In genomic region chr12:89951050-89951693, GRCh38 we compare ENCODE assay signal across 1 cellular context.
TF ChIP-seq lines count a peak whose summit lies in the region.

No MANE protein-coding gene starts in this region.

TF ChIP-seq in HEK293, 187 proteins besides CTCF, POLR2A, EP300 and RAD21 (continued from another document and continues in another):
- TF ChIP-seq ZNF561 (tag by site-specific recombination; IDR thresholded peaks at IDR 0.05; ENCODE audit: borderline replicate concordance) (peak; percentile 68; the same call in 1 of the 2 replicates), ZNF362 (tag by site-specific recombination; IDR thresholded peaks at IDR 0.05) (peak; percentile 33; the same call in 1 of the 2 replicates), ZNF37A (tag by site-specific recombination; IDR thresholded peaks at IDR 0.05) (no peak), ZNF10 (tag by site-specific recombination; IDR thresholded peaks at IDR 0.05) (peak; percentile 87), WT1 (tag by site-specific recombination; IDR thresholded peaks at IDR 0.05) (no peak), ZNF473 (tag by site-specific recombination; IDR thresholded peaks at IDR 0.05) (no peak), PRDM10 (tag by site-specific recombination; IDR thresholded peaks at IDR 0.05) (peak; percentile 62), ZNF23 (tag by site-specific recombination; IDR thresholded peaks at IDR 0.05; ENCODE audit: borderline replicate concordance) (no peak), ZNF692 (tag by site-specific recombination; IDR thresholded peaks at IDR 0.05) (peak; percentile 59; the same call in 1 of the 2 replicates), ZNF214 (tag by site-specific recombination; IDR thresholded peaks at IDR 0.05; ENCODE audit: borderline replicate concordance) (no peak), ZFP3 (tag by site-specific recombination; IDR thresholded peaks at IDR 0.05; ENCODE audit: low read depth) (no peak), ZBTB48 (tag by site-specific recombination; IDR thresholded peaks at IDR 0.05) (0 out of 2 replicates have a peak, but pooled peaks have one; percentile 23), ZNF558 (tag by site-specific recombination; IDR thresholded peaks at IDR 0.05) (peak; percentile 18; the same call in 1 of the 2 replicates), EGR2 (tag by site-specific recombination; IDR thresholded peaks at IDR 0.05; ENCODE audit: low read depth) (no peak), ZNF140 (tag by site-specific recombination; IDR thresholded peaks at IDR 0.05) (no peak), ZNF112 (tag by site-specific recombination; IDR thresholded peaks at IDR 0.05) (no peak), SP7 (tag by site-specific recombination; IDR thresholded peaks at IDR 0.05) (peak; percentile 79), ZNF211 (tag by site-specific recombination; IDR thresholded peaks at IDR 0.05; ENCODE audit: low read depth) (no peak), ATF2 (tag by site-specific recombination; IDR thresholded peaks at IDR 0.05; ENCODE audit: low read depth) (peak; percentile 98), ZNF449 (tag by site-specific recombination; IDR thresholded peaks at IDR 0.05) (no peak; the same call in 1 of the 2 replicates), ZNF398 (tag by site-specific recombination; IDR thresholded peaks at IDR 0.05) (peak; percentile 20; the same call in 1 of the 2 replicates), ZNF114 (tag by site-specific recombination; IDR thresholded peaks at IDR 0.05) (no peak), INSM2 (tag by site-specific recombination; IDR thresholded peaks at IDR 0.05) (peak; percentile 78), KLF10 (tag by site-specific recombination; IDR thresholded peaks at IDR 0.05) (peak; percentile 61; the same call in 1 of the 2 replicates), ZNF707 (tag by site-specific recombination; IDR thresholded peaks at IDR 0.05) (no peak), ZBTB21 (tag by site-specific recombination; IDR thresholded peaks at IDR 0.05) (peak; percentile 94), TRIM28 (IDR thresholded peaks at IDR 0.05; ENCODE audit: borderline replicate concordance, low read length) (no peak), ZNF184 (tag by site-specific recombination; IDR thresholded peaks at IDR 0.05) (peak; percentile 96), ZNF791 (tag by site-specific recombination; IDR thresholded peaks at IDR 0.05) (no peak), ZNF24 (tag by site-specific recombination; IDR thresholded peaks at IDR 0.05) (peak; percentile 83), KLF1 (tag by site-specific recombination; IDR thresholded peaks at IDR 0.05) (no peak), ZNF529 (tag by site-specific recombination; IDR thresholded peaks at IDR 0.05; ENCODE audit: insufficient replicate concordance) (no peak), YY1 (tag by site-specific recombination; IDR thresholded peaks at IDR 0.05) (no peak), ZNF175 (tag by site-specific recombination; IDR thresholded peaks at IDR 0.05) (no peak), ELK4 (IDR thresholded peaks at IDR 0.05; ENCODE audit: borderline replicate concordance, low read depth, low read length) (no peak), GLIS2 (tag by site-specific recombination; IDR thresholded peaks at IDR 0.05) (no peak), ZNF394 (tag by site-specific recombination; IDR thresholded peaks at IDR 0.05; ENCODE audit: borderline replicate concordance) (0 out of 2 replicates have a peak, but pooled peaks have one; percentile 47), ZNF2 (tag by site-specific recombination; IDR thresholded peaks at IDR 0.05) (peak; percentile 57; the same call in 1 of the 2 replicates), ZNF274 (IDR thresholded peaks at IDR 0.05; ENCODE audit: low read length) (no peak), ZNF274 (tag by site-specific recombination; IDR thresholded peaks at IDR 0.05; ENCODE audit: borderline replicate concordance) (no peak), BCL6B (tag by site-specific recombination; IDR thresholded peaks at IDR 0.05) (no peak), ZNF148 (tag by site-specific recombination; IDR thresholded peaks at IDR 0.05; ENCODE audit: borderline replicate concordance) (no peak), KLF17 (tag by site-specific recombination; IDR thresholded peaks at IDR 0.05) (no peak)
